ENCODE assay signal across 8 cellular contexts in genomic region chr1:37946703-37947360, GRCh38. TPM values are rescaled to one million over a fixed set of nuclear protein-coding genes. Genes with fewer than 3 reads are reported as not detected.
DNase-seq lines count a peak whose midpoint lies in the region; ATAC-seq and TF ChIP-seq lines count a peak whose summit lies in the region.

TSS of gene INPP5B (minus strand) at chr1:37947053. CDS start at chr1:37946308, 745 bp downstream.

- peak within 1 kb of the TSS; percentile 74 for H3K9ac ChIP-seq in MM.1S (ENCODE audit: low read length)

- H3K4me1 ChIP-seq in MM.1S (ENCODE audit: low read length): peaks cover 11% of the 10 kb centered on the region

- no peaks in the 10 kb centered on the region for H3K9me3 ChIP-seq in MM.1S (replicated peaks; ENCODE audit: insufficient read depth, low read length)

- peaks cover 15% of the 10 kb centered on the region for H3K79me2 ChIP-seq in MM.1S (ENCODE audit: low read length)

- peak; percentile 77 for DNase-seq in Daoy (ENCODE audit: low read depth)
- peak; percentile 84 for DNase-seq in MM.1S
- DNase-seq in activated CD4-positive, alpha-beta T cell treated with anti-CD3 and anti-CD28 coated beads for 24 hours (ENCODE audit: low read depth in 2 of 2): peak; percentile 58 to 66
- peak; percentile 95 for DNase-seq in choroid plexus epithelial cell (ENCODE audit: low read depth)
- DNase-seq in stimulated activated CD4-positive, alpha-beta T cell treated with anti-CD3 and anti-CD28 coated beads, Interleukin-15, amount 100 ng/mL, for 48 hours (ENCODE audit: low read depth in 2 of 2): peak; percentile 70
- DNase-seq in NCI-H1417 treated with DMSO at 0.1 percent for 48 hours (lab: John Stamatoyannopoulos, UW): no peak

- no peaks in the 10 kb centered on the region for H3K9me2 ChIP-seq in MM.1S (replicated peaks; ENCODE audit: insufficient read depth, low read length)

- H3K27ac ChIP-seq in MM.1S (ENCODE audit: low read length): peak within 1 kb of the TSS; percentile 16; the same call in 1 of the 2 replicates
- H3K27ac ChIP-seq in layer of hippocampus (ENCODE audit: low read depth, low read length): peak within 1 kb of the TSS; percentile 86

- H3F3A ChIP-seq in MM.1S (ENCODE audit: insufficient read depth, low read length): no peaks in the 10 kb centered on the region

- H2AFZ ChIP-seq in MM.1S (ENCODE audit: low read length): peak within 1 kb of the TSS; percentile 73

- H3K4me3 ChIP-seq in MM.1S (ENCODE audit: low read length): peak within 1 kb of the TSS; percentile 88
- H3K4me3 ChIP-seq in choroid plexus epithelial cell (ENCODE audit: low read depth, low read length): peak within 1 kb of the TSS; percentile 96

- H3K27me3 ChIP-seq in MM.1S (replicated peaks; ENCODE audit: insufficient read depth, low read length) (no peaks in the 10 kb centered on the region), layer of hippocampus (ENCODE audit: control insufficient read depth, insufficient read depth, low read length) (no peaks in the 10 kb centered on the region)

- no peaks in the 10 kb centered on the region for H4K20me1 ChIP-seq in MM.1S (ENCODE audit: insufficient read depth, low read length)

- TF ChIP-seq CTCF in MM.1S (IDR thresholded peaks at IDR 0.05; ENCODE audit: low read length) (no peak), choroid plexus epithelial cell (conservative IDR thresholded peaks at IDR 0.05; ENCODE audit: low read depth, low read length) (no peak)

- peak within 1 kb of the TSS; percentile 66 for H3K4me2 ChIP-seq in MM.1S (ENCODE audit: low read depth, low read length)

- H3K36me3 ChIP-seq in MM.1S (replicated peaks; ENCODE audit: insufficient read depth, low read length): no peaks in the 10 kb centered on the region

- ATAC-seq in GM21619 (IDR thresholded peaks at IDR 0.05; ENCODE audit: unreplicated experiment): peak; percentile 89

RNA-seq across cellular contexts. Expression of gene INPP5B, which starts in this region (rescaled TPM):
- 10.5 and 18.8 TPM in 2 replicates for total RNA-seq in Daoy (2014; rRNA removed; shearing (Covaris generic))
